12 cellular contexts compared by ENCODE assay signal in the genomic region with DNA sequence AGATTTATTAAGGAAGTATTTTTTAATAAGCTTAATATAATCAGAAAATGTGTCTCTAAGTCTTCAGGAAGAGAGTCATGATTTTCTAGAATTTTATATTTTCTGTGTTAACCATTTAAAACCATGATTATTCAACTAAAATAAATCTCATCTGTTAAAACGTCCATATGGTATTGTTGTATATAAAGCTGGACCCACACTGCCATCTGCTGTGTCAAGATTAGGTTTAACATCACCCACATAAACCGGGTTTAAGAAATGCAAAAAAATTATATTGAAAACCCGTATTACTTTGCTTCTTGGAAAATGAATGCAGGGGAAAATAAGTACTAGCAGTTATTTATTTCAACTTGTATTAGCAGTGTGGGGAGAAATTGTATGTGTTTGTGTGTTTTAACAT. TPM values are rescaled to one million over a fixed set of nuclear protein-coding genes. Genes with fewer than 3 reads are reported as not detected.
DNase-seq lines count a peak whose midpoint lies in the region; ATAC-seq and TF ChIP-seq lines count a peak whose summit lies in the region.
"Had no signal": no experiment of that assay in that cellular context is flagged by ENCODE, and none has a peak within 500 bp of the region (broad histone marks: within the 10 kb centered on the region; RNA-seq: fewer than 3 reads in every experiment).

No MANE protein-coding gene starts in this region.

- peak; percentile 37; the same call in 1 of the 3 replicates for ATAC-seq in SK-N-SH treated with all-trans-retinoic acid at 6 μM for 48 hours
- ATAC-seq in foreskin keratinocyte, result no peak
- ATAC-seq in GM21786 (IDR thresholded peaks at IDR 0.05; ENCODE audit: unreplicated experiment), result no peak
- ATAC-seq in natural killer cell, result no peak
- ATAC-seq in HG03159 (IDR thresholded peaks at IDR 0.05; ENCODE audit: unreplicated experiment), result no peak
- ATAC-seq: pancreas had no signal

- H3K9me3 Mint-ChIP-seq in natural killer cell, result no peaks in the 10 kb centered on the region

- TF ChIP-seq CTCF in foreskin keratinocyte (conservative IDR thresholded peaks at IDR 0.05) (peak; percentile 43), natural killer cell (IDR thresholded peaks at IDR 0.05) (no peak)

- DNase-seq in ELR (ENCODE audit: low read depth), result peak; percentile 13
- peak; percentile 1 for DNase-seq in NCI-H1092 (lab: John Stamatoyannopoulos, UW)
- no peak for DNase-seq in foreskin keratinocyte
- DNase-seq in AG20443 (ENCODE audit: low spot score), result no peak
- no peak for DNase-seq in natural killer cell
- DNase-seq: MM.1S; pancreas; stimulated activated CD4-positive, alpha-beta T cell treated with anti-CD3 and anti-CD28 coated beads, Interleukin-1b, Interleukin-23, amount 100 ng/mL, for 48 hours; stimulated activated naive CD4-positive, alpha-beta T cell had no signal

- intact Hi-C loops in natural killer cell (cut with micrococcal nuclease), result no loop called here

- peaks cover 33 to 45% of the 10 kb centered on the region in 2 donors for H3K27me3 Mint-ChIP-seq in natural killer cell (ENCODE audit: low read depth in 2 of 2)

- H3K4me3 Mint-ChIP-seq in natural killer cell, result no peak overlapping the region

- H3K27ac Mint-ChIP-seq in natural killer cell, result no peak overlapping the region

- no peak overlapping the region for H3K27ac ChIP-seq in foreskin keratinocyte
- H3K27ac ChIP-seq: pancreas had no signal

- H3K4me1 ChIP-seq in foreskin keratinocyte, result no peaks in the 10 kb centered on the region
- H3K4me1 ChIP-seq: pancreas had no signal

- no peaks in the 10 kb centered on the region for H3K4me1 Mint-ChIP-seq in natural killer cell

- peaks cover 33% of the 10 kb centered on the region for H3K27me3 ChIP-seq in foreskin keratinocyte
- H3K27me3 ChIP-seq: pancreas had no signal

- no peaks in the 10 kb centered on the region for H3K36me3 Mint-ChIP-seq in natural killer cell

TF ChIP-seq in SK-N-SH treated with all-trans-retinoic acid at 6 μM for 48 hours, 23 proteins besides CTCF, POLR2A, EP300 and RAD21:
- TF ChIP-seq, protein P1, sequence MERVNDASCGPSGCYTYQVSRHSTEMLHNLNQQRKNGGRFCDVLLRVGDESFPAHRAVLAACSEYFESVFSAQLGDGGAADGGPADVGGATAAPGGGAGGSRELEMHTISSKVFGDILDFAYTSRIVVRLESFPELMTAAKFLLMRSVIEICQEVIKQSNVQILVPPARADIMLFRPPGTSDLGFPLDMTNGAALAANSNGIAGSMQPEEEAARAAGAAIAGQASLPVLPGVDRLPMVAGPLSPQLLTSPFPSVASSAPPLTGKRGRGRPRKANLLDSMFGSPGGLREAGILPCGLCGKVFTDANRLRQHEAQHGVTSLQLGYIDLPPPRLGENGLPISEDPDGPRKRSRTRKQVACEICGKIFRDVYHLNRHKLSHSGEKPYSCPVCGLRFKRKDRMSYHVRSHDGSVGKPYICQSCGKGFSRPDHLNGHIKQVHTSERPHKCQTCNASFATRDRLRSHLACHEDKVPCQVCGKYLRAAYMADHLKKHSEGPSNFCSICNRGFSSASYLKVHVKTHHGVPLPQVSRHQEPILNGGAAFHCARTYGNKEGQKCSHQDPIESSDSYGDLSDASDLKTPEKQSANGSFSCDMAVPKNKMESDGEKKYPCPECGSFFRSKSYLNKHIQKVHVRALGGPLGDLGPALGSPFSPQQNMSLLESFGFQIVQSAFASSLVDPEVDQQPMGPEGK (CRISPR knock-in tag; IDR thresholded peaks at IDR 0.05; ENCODE audit: borderline replicate concordance), result no peak
- TF ChIP-seq BACH2 (CRISPR knock-in tag; IDR thresholded peaks at IDR 0.05; ENCODE audit: borderline replicate concordance) (no peak), ZFP30 (CRISPR knock-in tag; IDR thresholded peaks at IDR 0.05) (no peak), OSR1 (CRISPR knock-in tag; IDR thresholded peaks at IDR 0.05) (no peak), GLIS3 (CRISPR knock-in tag; IDR thresholded peaks at IDR 0.05) (no peak), ARNTL (CRISPR knock-in tag; IDR thresholded peaks at IDR 0.05; ENCODE audit: borderline replicate concordance, low read depth) (no peak), ZNF565 (CRISPR knock-in tag; conservative IDR thresholded peaks at IDR 0.05; ENCODE audit: low read depth) (no peak), ZC3H10 (CRISPR knock-in tag; IDR thresholded peaks at IDR 0.05) (no peak), ZNF8 (CRISPR knock-in tag; IDR thresholded peaks at IDR 0.05) (no peak), ZNF70 (CRISPR knock-in tag; IDR thresholded peaks at IDR 0.05) (no peak), ESRRG (CRISPR knock-in tag; IDR thresholded peaks at IDR 0.05) (no peak), TOX (CRISPR knock-in tag; IDR thresholded peaks at IDR 0.05; ENCODE audit: borderline replicate concordance) (no peak)

RNA-seq across cellular contexts. Expression of gene CCDC66, which starts 9.5 kb away (rescaled TPM):
- total RNA-seq in foreskin keratinocyte (11.8 and 13.5 TPM in 2 replicates), natural killer cell (10 to 100 TPM; 25.5 to 36.0 (median 35.0) TPM)
- 4.1 and 4.6 TPM in 2 replicates for polyA plus RNA-seq in foreskin keratinocyte

Comparison
In these comparisons a context has a peak if more than half of its experiments do, and no peak if none do; other contexts are left out.
1. DNase-seq: peak in ELR (single experiment) and NCI-H1092 (single experiment); none in foreskin keratinocyte (0 of 2), AG20443 (single experiment) and natural killer cell (single experiment).